Comparison of ENCODE assay signal across 9 cellular contexts in the genomic region with DNA sequence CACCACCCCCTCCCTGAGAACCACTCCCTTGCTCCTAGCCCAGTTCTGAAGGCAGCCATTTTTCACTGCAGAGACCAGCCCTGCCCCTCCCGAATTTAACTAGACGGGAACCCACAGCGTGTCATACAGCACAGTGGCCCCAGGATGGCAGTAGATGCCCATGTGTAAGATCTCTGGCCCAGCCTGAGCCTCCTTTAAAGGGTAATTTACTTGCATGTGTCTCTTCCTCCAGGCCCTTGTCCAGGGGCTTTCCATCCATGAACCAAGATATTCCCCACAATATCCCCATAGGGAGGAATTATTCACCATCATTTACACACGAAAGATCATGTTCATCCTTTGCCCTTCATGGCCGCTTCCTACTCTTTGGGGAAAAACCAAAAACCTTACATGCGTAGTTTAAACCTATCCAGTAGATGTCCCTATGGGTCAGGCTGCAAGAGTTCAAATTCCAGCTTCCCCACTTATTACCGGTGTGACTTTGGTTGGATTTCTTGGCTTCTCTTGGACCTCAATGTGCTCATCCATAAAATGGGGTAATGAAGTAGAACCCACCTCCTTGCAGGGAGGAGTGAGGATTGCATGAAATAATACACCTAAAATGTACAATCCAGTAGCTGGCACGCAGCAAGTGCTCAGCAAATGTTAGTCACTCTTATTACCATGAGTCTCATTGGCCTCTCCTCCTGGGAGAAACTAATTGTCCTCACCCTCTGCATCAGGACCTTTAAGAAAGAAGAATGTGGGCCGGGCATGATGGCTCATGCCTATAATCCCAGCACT. TPM values are rescaled to one million over a fixed set of nuclear protein-coding genes. Genes with fewer than 3 reads are reported as not detected.
A peak's percentile ranks its signal among the peaks of the same experiment; 100 is the strongest.
DNase-seq lines count a peak whose midpoint lies in the region; ATAC-seq, FAIRE-seq and TF ChIP-seq lines count a peak whose summit lies in the region.
"Had no signal": no experiment of that assay in that cellular context is flagged by ENCODE, and none has a peak within 500 bp of the region (broad histone marks: within the 10 kb centered on the region; RNA-seq: fewer than 3 reads in every experiment).

No MANE protein-coding gene starts in this region.

- TF ChIP-seq CTCF in Peyer's patch (IDR thresholded peaks at IDR 0.05), result peak in 5 of 6 experiments; percentile 17 to 90 (median 81)
- peak; percentile 12 to 44 (median 34) for TF ChIP-seq CTCF in pancreas (IDR thresholded peaks at IDR 0.05)
- peak; percentile 51 to 86 (median 61) for TF ChIP-seq CTCF in upper lobe of left lung (IDR thresholded peaks at IDR 0.05)

- peak; percentile 22 for DNase-seq in activated gamma-delta T cell treated with Interleukin-2 at 50 U/mL for 16 hours
- no peak for DNase-seq in activated gamma-delta T cell (lab: John Stamatoyannopoulos, UW)
- DNase-seq in LoVo (ENCODE audit: low spot score), result peak; percentile 80
- DNase-seq in Peyer's patch, result peak; percentile 37 to 71 (median 70)
- peak; percentile 11 for DNase-seq in activated effector memory CD4-positive, alpha-beta T cell treated with Interleukin-2 at 50 U/mL for 16 hours
- DNase-seq in glomerular endothelial cell (ENCODE audit: extremely low read depth, low read depth, low spot score), result peak; percentile 71
- peak in 5 of 6 donors; percentile 28 to 68 (median 51) for DNase-seq in pancreas
- DNase-seq in upper lobe of left lung, result peak in 1 of 2 donors; percentile 52

- intact Hi-C loops in pancreas (cut with DNase I), result loop anchor here in 2 of 3 donors (5.0 to 10.0 kb wide), 2 partner anchors 208 to 211 kb away; no protein-coding TSS in a partner anchor

- FAIRE-seq in pancreas (lab: Jason Lieb, UNC), result no peak

- H3K4me3 ChIP-seq in Peyer's patch (no peak overlapping the region), pancreas (no peak overlapping the region), upper lobe of left lung (no peak overlapping the region)

- no peaks in the 10 kb centered on the region for H3K9me3 ChIP-seq in Peyer's patch
- H3K9me3 ChIP-seq in pancreas, result no peaks in the 10 kb centered on the region
- H3K9me3 ChIP-seq in upper lobe of left lung, result no peaks in the 10 kb centered on the region

- TF ChIP-seq EP300 in upper lobe of left lung (IDR thresholded peaks at IDR 0.05), result no peak

- H3K27ac ChIP-seq in Peyer's patch (no peak overlapping the region), pancreas (no peak overlapping the region), upper lobe of left lung (no peak overlapping the region)

- TF ChIP-seq POLR2A in Peyer's patch (IDR thresholded peaks at IDR 0.05), result no peak
- no peak for TF ChIP-seq POLR2A in upper lobe of left lung (IDR thresholded peaks at IDR 0.05)

- H3K4me1 ChIP-seq in Peyer's patch, result no peaks in the 10 kb centered on the region
- H3K4me1 ChIP-seq in pancreas, result no peaks in the 10 kb centered on the region
- H3K4me1 ChIP-seq in upper lobe of left lung, result no peaks in the 10 kb centered on the region

- H3K27me3 ChIP-seq in Peyer's patch (no peaks in the 10 kb centered on the region), pancreas (no peaks in the 10 kb centered on the region), upper lobe of left lung (no peaks in the 10 kb centered on the region)

- H3K36me3 ChIP-seq in Peyer's patch, result no peaks in the 10 kb centered on the region
- H3K36me3 ChIP-seq in pancreas, result no peaks in the 10 kb centered on the region
- H3K36me3 ChIP-seq in upper lobe of left lung, result no peaks in the 10 kb centered on the region

- ATAC-seq in pancreas, result peak; percentile 94 to 99 (median 98)
- peak; percentile 88 to 91 for ATAC-seq in upper lobe of left lung (ENCODE audit: low FRiP score in 2 of 2)

- WGBS in pancreas, 2 donors, result 36 to 39% methylated on average over 9 of the region's 9 CpGs
- 39 to 44% methylated on average over 9 of the region's 9 CpGs for WGBS in upper lobe of left lung, 2 donors

RNA-seq across cellular contexts. Expression of a gene that starts 4.0 kb away (rescaled TPM):
- total RNA-seq in Peyer's patch (not detected), glomerular endothelial cell (not detected in 2 replicates), pancreas (not detected), upper lobe of left lung (not detected)
- polyA plus RNA-seq in pancreas, result not detected
- total RNA-seq: skeletal muscle tissue had no signal

RNA-seq across cellular contexts. Expression of a gene that starts 39.0 kb away (rescaled TPM):
- not detected for total RNA-seq in Peyer's patch
- not detected in 2 replicates for total RNA-seq in glomerular endothelial cell
- total RNA-seq in pancreas, result not detected
- not detected for polyA plus RNA-seq in pancreas
- not detected for total RNA-seq in upper lobe of left lung
- total RNA-seq: skeletal muscle tissue had no signal

RNA-seq across cellular contexts. Expression of a gene that starts 42.6 kb away (rescaled TPM):
- total RNA-seq in Peyer's patch, result 100 to 1,000 TPM in 1 of 4 donors, 10 to 100 TPM in 3; 33.5 to 102 (median 40.9) TPM
- 83.1 and 87.9 TPM in 2 replicates for total RNA-seq in glomerular endothelial cell
- total RNA-seq in pancreas, result 10 to 100 TPM; 20.6 to 31.9 (median 22.9) TPM
- polyA plus RNA-seq in pancreas, result 10 to 100 TPM; 13.7 to 30.0 TPM
- total RNA-seq in upper lobe of left lung, result 10 to 100 TPM; 29.0 to 56.7 (median 42.6) TPM
